1 cellular context compared by ENCODE assay signal in the genomic region with DNA sequence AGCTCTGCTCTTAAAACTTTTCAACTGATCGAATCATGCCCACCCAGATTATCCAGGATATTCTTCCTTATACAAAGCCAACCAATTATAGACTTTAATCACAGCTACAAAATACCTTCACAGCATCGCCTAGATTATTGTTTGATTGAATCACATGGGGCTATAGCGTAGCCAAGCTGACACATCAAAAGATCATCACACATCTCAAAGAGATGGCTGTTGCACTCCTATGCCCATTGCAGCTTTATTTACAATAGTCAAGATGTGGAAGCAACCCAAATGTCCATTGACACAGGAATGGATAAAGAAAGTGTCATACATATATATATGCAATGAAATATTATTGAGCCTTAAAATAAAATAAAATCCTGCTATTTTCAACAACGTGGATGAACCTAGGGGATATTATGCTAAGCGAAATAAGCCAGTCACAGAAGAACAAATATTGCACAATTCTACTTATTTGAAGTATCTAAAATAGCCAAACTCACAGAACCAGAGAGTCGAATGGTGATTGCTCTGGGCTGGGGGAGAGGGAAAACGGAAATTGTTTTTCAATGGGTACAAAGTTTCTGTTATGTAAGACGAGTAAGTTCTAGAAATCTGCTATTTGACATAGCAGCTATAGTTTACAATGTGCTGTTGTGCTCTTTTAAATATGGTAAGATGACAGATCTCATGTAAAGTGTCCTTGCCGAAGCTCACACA.
A peak's percentile ranks its signal among the peaks of the same experiment; 100 is the strongest.
TF ChIP-seq lines count a peak whose summit lies in the region.

No MANE protein-coding gene starts in this region.

TF ChIP-seq in liver, 16 proteins besides CTCF, POLR2A, EP300 and RAD21 (continued from another document):
- TF ChIP-seq, protein P1, sequence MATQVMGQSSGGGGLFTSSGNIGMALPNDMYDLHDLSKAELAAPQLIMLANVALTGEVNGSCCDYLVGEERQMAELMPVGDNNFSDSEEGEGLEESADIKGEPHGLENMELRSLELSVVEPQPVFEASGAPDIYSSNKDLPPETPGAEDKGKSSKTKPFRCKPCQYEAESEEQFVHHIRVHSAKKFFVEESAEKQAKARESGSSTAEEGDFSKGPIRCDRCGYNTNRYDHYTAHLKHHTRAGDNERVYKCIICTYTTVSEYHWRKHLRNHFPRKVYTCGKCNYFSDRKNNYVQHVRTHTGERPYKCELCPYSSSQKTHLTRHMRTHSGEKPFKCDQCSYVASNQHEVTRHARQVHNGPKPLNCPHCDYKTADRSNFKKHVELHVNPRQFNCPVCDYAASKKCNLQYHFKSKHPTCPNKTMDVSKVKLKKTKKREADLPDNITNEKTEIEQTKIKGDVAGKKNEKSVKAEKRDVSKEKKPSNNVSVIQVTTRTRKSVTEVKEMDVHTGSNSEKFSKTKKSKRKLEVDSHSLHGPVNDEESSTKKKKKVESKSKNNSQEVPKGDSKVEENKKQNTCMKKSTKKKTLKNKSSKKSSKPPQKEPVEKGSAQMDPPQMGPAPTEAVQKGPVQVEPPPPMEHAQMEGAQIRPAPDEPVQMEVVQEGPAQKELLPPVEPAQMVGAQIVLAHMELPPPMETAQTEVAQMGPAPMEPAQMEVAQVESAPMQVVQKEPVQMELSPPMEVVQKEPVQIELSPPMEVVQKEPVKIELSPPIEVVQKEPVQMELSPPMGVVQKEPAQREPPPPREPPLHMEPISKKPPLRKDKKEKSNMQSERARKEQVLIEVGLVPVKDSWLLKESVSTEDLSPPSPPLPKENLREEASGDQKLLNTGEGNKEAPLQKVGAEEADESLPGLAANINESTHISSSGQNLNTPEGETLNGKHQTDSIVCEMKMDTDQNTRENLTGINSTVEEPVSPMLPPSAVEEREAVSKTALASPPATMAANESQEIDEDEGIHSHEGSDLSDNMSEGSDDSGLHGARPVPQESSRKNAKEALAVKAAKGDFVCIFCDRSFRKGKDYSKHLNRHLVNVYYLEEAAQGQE (IDR thresholded peaks at IDR 0.05), result no peak
- TF ChIP-seq YY1 (IDR thresholded peaks at IDR 0.05), result peak; percentile 70
- peak in 1 of 2 donors; percentile 78 for TF ChIP-seq RXRA (IDR thresholded peaks at IDR 0.05)
- TF ChIP-seq GABPA (IDR thresholded peaks at IDR 0.05 in 1 of 2, conservative IDR thresholded peaks at IDR 0.05 in 1 of 2), result peak in 1 of 2 donors; percentile 68
- TF ChIP-seq FOXA1 (IDR thresholded peaks at IDR 0.05), result no peak
- peak in 1 of 2 donors; percentile 46 for TF ChIP-seq JUND (IDR thresholded peaks at IDR 0.05)
